ENCODE assay signal across 27 cellular contexts in the genomic region with DNA sequence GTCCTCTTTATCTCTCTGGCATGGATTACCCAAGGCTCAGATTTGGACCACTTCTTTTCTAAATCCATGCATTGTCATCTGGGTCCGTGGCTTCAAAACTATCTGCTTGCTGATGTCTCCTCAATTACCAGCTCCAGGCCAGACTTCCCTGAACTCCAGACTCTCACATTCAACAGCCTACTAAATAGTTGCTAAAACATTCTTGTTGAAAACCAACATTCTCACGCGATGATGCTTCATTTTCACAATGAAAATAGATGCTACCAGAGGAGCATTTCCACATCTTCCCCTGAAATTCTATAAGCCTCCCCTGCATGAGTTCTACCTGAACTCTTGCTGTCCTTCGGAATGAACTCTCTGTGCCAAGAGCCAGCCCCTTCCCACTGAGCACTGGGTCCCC. TPM values are rescaled to one million over a fixed set of nuclear protein-coding genes. Genes with fewer than 3 reads are reported as not detected.
"Had no signal": no experiment of that assay in that cellular context is flagged by ENCODE, and none has a peak within 500 bp of the region (broad histone marks: within the 10 kb centered on the region; RNA-seq: fewer than 3 reads in every experiment).

No MANE protein-coding gene starts in this region.

- H3K4me3 Mint-ChIP-seq: immature natural killer cell; naive thymus-derived CD8-positive, alpha-beta T cell; nephron; neural crest cell; stimulated activated effector memory CD8-positive, alpha-beta T cell treated with anti-CD3 and anti-CD28 coated beads, Interleukin-12 subunit alpha, Interleukin-12 subunit beta, amount 100 ng/mL, for 72 hours; stimulated activated naive CD8-positive, alpha-beta T cell treated with anti-CD3 and anti-CD28 coated beads, Interleukin-15, amount 100 ng/mL, for 72 hours; type B pancreatic cell had no signal

- H3K4me3 ChIP-seq: left lung, lower lobe of right lung, pancreas, prostate gland, skin epidermis, spleen, tibial nerve, uterus had no signal

- H3K9me3 Mint-ChIP-seq: immature natural killer cell; naive thymus-derived CD8-positive, alpha-beta T cell; nephron; neural crest cell; stimulated activated effector memory CD8-positive, alpha-beta T cell treated with anti-CD3 and anti-CD28 coated beads, Interleukin-12 subunit alpha, Interleukin-12 subunit beta, amount 100 ng/mL, for 72 hours; stimulated activated naive CD8-positive, alpha-beta T cell treated with anti-CD3 and anti-CD28 coated beads, Interleukin-15, amount 100 ng/mL, for 72 hours had no signal

- H3K36me3 Mint-ChIP-seq: immature natural killer cell; stimulated activated effector memory CD8-positive, alpha-beta T cell treated with anti-CD3 and anti-CD28 coated beads, Interleukin-12 subunit alpha, Interleukin-12 subunit beta, amount 100 ng/mL, for 72 hours had no signal

- DNase-seq: immature natural killer cell; kidney; left colon; left lung; lower lobe of right lung; mammary epithelial cell; mesenchymal stem cell; naive thymus-derived CD8-positive, alpha-beta T cell; nucleus accumbens; pancreas; posterior cingulate gyrus; retina; right cardiac atrium; spleen; stimulated activated CD4-positive, alpha-beta T cell treated with anti-CD3 and anti-CD28 coated beads, Interleukin-4, amount 100 ng/mL, for 24 hours; stimulated activated naive CD4-positive, alpha-beta T cell treated with Interleukin-2 at 50 U/mL for 16 hours; stimulated activated naive CD8-positive, alpha-beta T cell treated with anti-CD3 and anti-CD28 coated beads, Interleukin-15, amount 100 ng/mL, for 72 hours; substantia nigra; uterus had no signal

- H3K9me3 ChIP-seq: left lung, lower lobe of right lung, pancreas, prostate gland, spleen, tibial nerve, uterus had no signal

- ATAC-seq: left colon; left lung; lower lobe of right lung; naive thymus-derived CD8-positive, alpha-beta T cell; pancreas; right cardiac atrium; sciatic nerve; stimulated activated effector memory CD8-positive, alpha-beta T cell treated with anti-CD3 and anti-CD28 coated beads, Interleukin-12 subunit alpha, Interleukin-12 subunit beta, amount 100 ng/mL, for 72 hours; stimulated activated naive CD8-positive, alpha-beta T cell treated with anti-CD3 and anti-CD28 coated beads, Interleukin-15, amount 100 ng/mL, for 72 hours had no signal

- H3K36me3 ChIP-seq: left lung, lower lobe of right lung, pancreas, prostate gland, spleen, tibial nerve, uterus had no signal

- H3K27me3 ChIP-seq: left lung, pancreas, spleen, tibial nerve, uterus had no signal

- H3K4me1 ChIP-seq: prostate gland had no signal

- H3K27ac ChIP-seq: left lung, lower lobe of right lung, pancreas, prostate gland, skin epidermis, spleen, tibial nerve, uterus had no signal

- H3K27ac Mint-ChIP-seq: immature natural killer cell; nephron; stimulated activated effector memory CD8-positive, alpha-beta T cell treated with anti-CD3 and anti-CD28 coated beads, Interleukin-12 subunit alpha, Interleukin-12 subunit beta, amount 100 ng/mL, for 72 hours; stimulated activated naive CD8-positive, alpha-beta T cell treated with anti-CD3 and anti-CD28 coated beads, Interleukin-15, amount 100 ng/mL, for 72 hours; type B pancreatic cell had no signal

RNA-seq across cellular contexts. Expression of gene FAM114A1, which starts 5.8 kb away (rescaled TPM):
- polyA plus RNA-seq: immature natural killer cell; naive thymus-derived CD8-positive, alpha-beta T cell had no signal

RNA-seq across cellular contexts. Expression of gene TLR1, which starts 57.2 kb away (rescaled TPM):
- total RNA-seq: neural crest cell had no signal
